Comparison of ENCODE assay signal across 13 cellular contexts in the genomic region with DNA sequence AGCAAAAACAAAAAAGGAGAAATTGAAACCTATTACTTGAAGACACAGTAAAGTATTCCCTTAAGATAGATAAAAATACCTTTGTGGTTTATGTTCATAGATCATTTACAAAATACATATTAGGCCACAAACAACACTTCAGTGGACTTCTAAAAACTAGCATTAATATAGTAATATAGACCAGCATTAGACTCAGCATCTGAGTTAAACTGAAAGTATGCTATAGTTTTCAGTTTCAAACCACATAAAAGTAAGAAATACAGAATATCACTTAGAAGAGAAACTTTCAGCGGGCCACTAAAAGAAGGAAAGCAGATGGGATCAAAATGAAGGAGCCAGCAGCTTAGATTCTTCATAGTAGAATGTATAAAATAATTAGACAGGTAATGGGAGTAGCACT.
DNase-seq lines count a peak whose midpoint lies in the region; ATAC-seq and TF ChIP-seq lines count a peak whose summit lies in the region.
"Had no signal": no experiment of that assay in that cellular context is flagged by ENCODE, and none has a peak within 500 bp of the region (broad histone marks: within the 10 kb centered on the region; RNA-seq: fewer than 3 reads in every experiment).

No MANE protein-coding gene starts in this region.

- H3K4me3 Mint-ChIP-seq in activated CD4-positive, alpha-beta T cell treated with anti-CD3 and anti-CD28 coated beads, Interleukin-2, amount 10 ng/mL, durations not matched to agents 24 days and 14 days, result no peak overlapping the region
- H3K4me3 Mint-ChIP-seq: activated naive CD4-positive, alpha-beta T cell treated with anti-CD3 and anti-CD28 coated beads, Interleukin-2, amount 50 U/mL, for 24 hours had no signal

- ATAC-seq in GM18499 (IDR thresholded peaks at IDR 0.05; ENCODE audit: insufficient read depth, unreplicated experiment) (peak; percentile 95), GM19455 (IDR thresholded peaks at IDR 0.05; ENCODE audit: unreplicated experiment) (peak; percentile 95), HG02885 (IDR thresholded peaks at IDR 0.05; ENCODE audit: poor library complexity, unreplicated experiment) (peak; percentile 96), HG03571 (IDR thresholded peaks at IDR 0.05; ENCODE audit: unreplicated experiment) (peak; percentile 98), lower lobe of right lung (no peak)
- ATAC-seq: right cardiac atrium had no signal

- DNase-seq in NCI-H128 (lab: John Stamatoyannopoulos, UW; ENCODE audit: unreplicated experiment) (no peak), posterior cingulate gyrus (no peak), lower lobe of right lung (no peak)
- no peak for DNase-seq in activated CD4-positive, alpha-beta T cell treated with anti-CD3 and anti-CD28 coated beads, Interleukin-2, amount 10 ng/mL, durations not matched to agents 24 days and 14 days
- DNase-seq: activated CD4-positive, CD25-positive, alpha-beta regulatory T cell treated with anti-CD3 and anti-CD28 coated beads, Interleukin-2, amount 50 U/mL, for 72 hours; C1 segment of cervical spinal cord; right cardiac atrium had no signal

- H3K27ac ChIP-seq in lower lobe of right lung, result no peak overlapping the region
- H3K27ac ChIP-seq: hepatocyte had no signal

- intact Hi-C loops in posterior cingulate gyrus (cut with DNase I), result no loop called here
- intact Hi-C loops in lower lobe of right lung (cut with DNase I), result no loop called here
- intact Hi-C loops in activated CD4-positive, alpha-beta T cell treated with anti-CD3 and anti-CD28 coated beads, Interleukin-2, amount 10 ng/mL, durations not matched to agents 24 days and 14 days (cut with micrococcal nuclease), result no loop called here

- no peak overlapping the region for H3K4me3 ChIP-seq in lower lobe of right lung
- H3K4me3 ChIP-seq: hepatocyte had no signal

- no peak for TF ChIP-seq CTCF in lower lobe of right lung (IDR thresholded peaks at IDR 0.05)

- peaks cover 5% of the 10 kb centered on the region for H3K4me1 Mint-ChIP-seq in activated CD4-positive, alpha-beta T cell treated with anti-CD3 and anti-CD28 coated beads, Interleukin-2, amount 10 ng/mL, durations not matched to agents 24 days and 14 days

- no peaks in the 10 kb centered on the region for H3K9me3 Mint-ChIP-seq in activated CD4-positive, alpha-beta T cell treated with anti-CD3 and anti-CD28 coated beads, Interleukin-2, amount 10 ng/mL, durations not matched to agents 24 days and 14 days
- H3K9me3 Mint-ChIP-seq: activated naive CD4-positive, alpha-beta T cell treated with anti-CD3 and anti-CD28 coated beads, Interleukin-2, amount 50 U/mL, for 24 hours had no signal

- no peaks in the 10 kb centered on the region for H3K4me1 ChIP-seq in lower lobe of right lung

- H3K27me3 ChIP-seq in lower lobe of right lung (ENCODE audit: low read depth), result no peaks in the 10 kb centered on the region
- H3K27me3 ChIP-seq: hepatocyte had no signal

- no peaks in the 10 kb centered on the region for H3K36me3 Mint-ChIP-seq in activated CD4-positive, alpha-beta T cell treated with anti-CD3 and anti-CD28 coated beads, Interleukin-2, amount 10 ng/mL, durations not matched to agents 24 days and 14 days (ENCODE audit: low read depth)

- no peaks in the 10 kb centered on the region for H3K36me3 ChIP-seq in lower lobe of right lung

- H3K27ac Mint-ChIP-seq in activated CD4-positive, alpha-beta T cell treated with anti-CD3 and anti-CD28 coated beads, Interleukin-2, amount 10 ng/mL, durations not matched to agents 24 days and 14 days, result no peak overlapping the region
- H3K27ac Mint-ChIP-seq: activated naive CD4-positive, alpha-beta T cell treated with anti-CD3 and anti-CD28 coated beads, Interleukin-2, amount 50 U/mL, for 24 hours had no signal

- no peaks in the 10 kb centered on the region for H3K9me3 ChIP-seq in lower lobe of right lung

- H3K27me3 Mint-ChIP-seq in activated CD4-positive, alpha-beta T cell treated with anti-CD3 and anti-CD28 coated beads, Interleukin-2, amount 10 ng/mL, durations not matched to agents 24 days and 14 days, result peaks cover 21% of the 10 kb centered on the region
- H3K27me3 Mint-ChIP-seq: activated naive CD4-positive, alpha-beta T cell treated with anti-CD3 and anti-CD28 coated beads, Interleukin-2, amount 50 U/mL, for 24 hours had no signal

Comparison
In these comparisons a context has a peak if more than half of its experiments do, and no peak if none do; other contexts are left out.
1. ATAC-seq: peak in GM18499 (single experiment), GM19455 (single experiment), HG02885 (single experiment) and HG03571 (single experiment); none in lower lobe of right lung (0 of 2).